Comparison of ENCODE assay signal across 13 cellular contexts in the genomic region with DNA sequence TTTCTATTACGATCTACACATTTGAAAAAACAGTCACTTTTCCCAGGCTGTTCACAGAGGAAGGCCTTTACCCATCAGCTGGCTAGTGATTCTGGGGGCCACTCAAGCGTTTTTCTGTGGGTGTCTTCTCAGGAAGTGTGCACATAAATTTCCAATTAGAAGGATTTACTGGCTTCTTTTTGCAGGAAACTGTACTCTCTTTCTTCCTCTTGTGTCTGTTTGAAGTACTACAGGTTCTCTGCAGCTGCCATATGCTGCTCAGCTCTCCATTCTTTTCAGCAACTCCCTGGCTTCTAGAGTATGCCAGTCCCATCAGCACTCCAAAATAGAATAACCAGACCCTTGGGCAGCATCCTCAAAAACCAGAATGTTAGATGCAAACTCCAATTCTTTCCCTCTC.
DNase-seq lines count a peak whose midpoint lies in the region; ATAC-seq, FAIRE-seq and TF ChIP-seq lines count a peak whose summit lies in the region.
"Had no signal": no experiment of that assay in that cellular context is flagged by ENCODE, and none has a peak within 500 bp of the region (broad histone marks: within the 10 kb centered on the region; RNA-seq: fewer than 3 reads in every experiment).

No MANE protein-coding gene starts in this region.

- H3K36me3 ChIP-seq in PC-9 (ENCODE audit: low read depth) = no peaks in the 10 kb centered on the region

- H3K27ac ChIP-seq in A549 (no peak overlapping the region), PC-9 (no peak overlapping the region)

- TF ChIP-seq CTCF in A549 (IDR thresholded peaks at IDR 0.05) (no peak), PC-9 (conservative IDR thresholded peaks at IDR 0.05) (no peak; the same call in 1 of the 2 replicates), glutamatergic neuron (IDR thresholded peaks at IDR 0.05; ENCODE audit: partially characterized antibody, unreplicated experiment) (peak; percentile 25)

- DNase-seq in A549 (ENCODE audit: low read depth in 1 of 2, low spot score in 1 of 2) (peak in 1 of 2 experiments; percentile 3), PC-9 (no peak), glutamatergic neuron (no peak), NCI-H2081 treated with DMSO at 0.1 percent for 48 hours (lab: John Stamatoyannopoulos, UW) (no peak), activated T-cell treated with anti-CD3 and anti-CD28 coated beads for 4 hours (no peak), NOMO-1 treated with dmso at 0.1 percent for 144 hours (lab: John Stamatoyannopoulos, UW; ENCODE audit: unreplicated experiment) (no peak)
- no peak for DNase-seq in activated CD4-positive, alpha-beta T cell treated with anti-CD3 and anti-CD28 coated beads for 4 hours
- DNase-seq: effector memory CD4-positive, alpha-beta T cell; NCI-H2107; stimulated activated naive CD4-positive, alpha-beta T cell treated with Interleukin-2 at 50 U/mL for 16 hours; T-helper 1 cell had no signal

- H3K27me3 Mint-ChIP-seq in glutamatergic neuron (ENCODE audit: unreplicated experiment) = peaks cover 2% of the 10 kb centered on the region
- H3K27me3 Mint-ChIP-seq: natural killer cell treated with Interleukin-12 subunit alpha and Interleukin-12 subunit beta and Interleukin-15 and Interleukin-18, amount 100 ng/mL, for 72 hours had no signal

- no peaks in the 10 kb centered on the region for H3K4me1 ChIP-seq in A549
- H3K4me1 ChIP-seq in PC-9 (replicated peaks; ENCODE audit: insufficient read depth) = no peaks in the 10 kb centered on the region

- no peaks in the 10 kb centered on the region for H3F3A ChIP-seq in PC-9 (ENCODE audit: insufficient read depth, low read depth)

- H2AFZ ChIP-seq in PC-9 = peak overlapping the region; percentile 63; the same call in 1 of the 2 replicates

- no peak for TF ChIP-seq EP300 in A549 (IDR thresholded peaks at IDR 0.05)

- no peaks in the 10 kb centered on the region for H3K36me3 Mint-ChIP-seq in glutamatergic neuron (ENCODE audit: unreplicated experiment)
- H3K36me3 Mint-ChIP-seq: natural killer cell treated with Interleukin-12 subunit alpha and Interleukin-12 subunit beta and Interleukin-15 and Interleukin-18, amount 100 ng/mL, for 72 hours had no signal

- POLR2A ChIA-PET in A549 (lab: Yijun Ruan, JAX) = no interaction called here
- POLR2A ChIA-PET in PC-9 (lab: Charles Lee; ENCODE audit: unreplicated experiment) = no interaction called here

- no peaks in the 10 kb centered on the region for H3K9me3 Mint-ChIP-seq in glutamatergic neuron (ENCODE audit: unreplicated experiment)

- no peaks in the 10 kb centered on the region for H3K27me3 ChIP-seq in PC-9 (ENCODE audit: insufficient read depth, low read depth)

- TF ChIP-seq RAD21 in A549 (conservative IDR thresholded peaks at IDR 0.05 in 1 of 2, IDR thresholded peaks at IDR 0.05 in 1 of 2) = no peak

- no peak overlapping the region for H3K27ac Mint-ChIP-seq in glutamatergic neuron (ENCODE audit: unreplicated experiment)
- H3K27ac Mint-ChIP-seq: natural killer cell treated with Interleukin-12 subunit alpha and Interleukin-12 subunit beta and Interleukin-15 and Interleukin-18, amount 100 ng/mL, for 72 hours had no signal

- no peak overlapping the region for H3K4me3 ChIP-seq in A549
- no peak overlapping the region for H3K4me3 ChIP-seq in PC-9

- ATAC-seq in A549 (peak; percentile 60 to 62; a peak in 2 of 6 replicates), GM19395 (IDR thresholded peaks at IDR 0.05; ENCODE audit: unreplicated experiment) (peak; percentile 62)
- ATAC-seq: natural killer cell treated with Interleukin-12 subunit alpha and Interleukin-12 subunit beta and Interleukin-15 and Interleukin-18, amount 100 ng/mL, for 72 hours had no signal

- H3K4me1 Mint-ChIP-seq in glutamatergic neuron (ENCODE audit: low read depth, unreplicated experiment) = no peaks in the 10 kb centered on the region

- no peak for FAIRE-seq in A549 (lab: Jason Lieb, UNC)

- no peak for TF ChIP-seq POLR2A in A549 (IDR thresholded peaks at IDR 0.05; ENCODE audit: low read length)

- CTCF ChIA-PET in A549 (lab: Yijun Ruan, JAX) (interaction anchor here (1.1 to 2.0 kb wide), 4 partner anchors 27 to 671 kb away, joined by 3 to 10 read pairs (median 4); no protein-coding TSS in a partner anchor), PC-9 (lab: Charles Lee) (no interaction called here)

- intact Hi-C loops in PC-9 (cut with micrococcal nuclease; ENCODE audit: unreplicated experiment) = no loop called here

- H3K4me2 ChIP-seq in A549 = no peak overlapping the region
- no peak overlapping the region for H3K4me2 ChIP-seq in PC-9

- WGBS in A549 (ENCODE audit: missing lambda C conversion rate) = 12% methylated on average over 2 of the region's 2 CpGs

- H4K20me1 ChIP-seq in PC-9 (ENCODE audit: insufficient read depth) = no peaks in the 10 kb centered on the region

- H3K9me3 ChIP-seq in A549 = no peaks in the 10 kb centered on the region
- H3K9me3 ChIP-seq in PC-9 (ENCODE audit: insufficient read depth, low read depth) = no peaks in the 10 kb centered on the region

- H3K9me2 ChIP-seq in PC-9 (ENCODE audit: insufficient read depth) = no peaks in the 10 kb centered on the region; the same call in 1 of the 2 replicates

- no peak overlapping the region for H3K4me3 Mint-ChIP-seq in glutamatergic neuron (ENCODE audit: unreplicated experiment)
- H3K4me3 Mint-ChIP-seq: natural killer cell treated with Interleukin-12 subunit alpha and Interleukin-12 subunit beta and Interleukin-15 and Interleukin-18, amount 100 ng/mL, for 72 hours had no signal

- H3K79me2 ChIP-seq in PC-9 (ENCODE audit: low read depth) = no peaks in the 10 kb centered on the region

- BruUV-seq in PC-9 (replicated peaks; lab: Mats Ljungman, UMichigan) = no TSS peak

TF ChIP-seq in A549, 52 proteins besides CTCF, POLR2A, EP300 and RAD21:
- TF ChIP-seq SREBF2 (IDR thresholded peaks at IDR 0.05) = no peak
- TF ChIP-seq, protein P1, sequence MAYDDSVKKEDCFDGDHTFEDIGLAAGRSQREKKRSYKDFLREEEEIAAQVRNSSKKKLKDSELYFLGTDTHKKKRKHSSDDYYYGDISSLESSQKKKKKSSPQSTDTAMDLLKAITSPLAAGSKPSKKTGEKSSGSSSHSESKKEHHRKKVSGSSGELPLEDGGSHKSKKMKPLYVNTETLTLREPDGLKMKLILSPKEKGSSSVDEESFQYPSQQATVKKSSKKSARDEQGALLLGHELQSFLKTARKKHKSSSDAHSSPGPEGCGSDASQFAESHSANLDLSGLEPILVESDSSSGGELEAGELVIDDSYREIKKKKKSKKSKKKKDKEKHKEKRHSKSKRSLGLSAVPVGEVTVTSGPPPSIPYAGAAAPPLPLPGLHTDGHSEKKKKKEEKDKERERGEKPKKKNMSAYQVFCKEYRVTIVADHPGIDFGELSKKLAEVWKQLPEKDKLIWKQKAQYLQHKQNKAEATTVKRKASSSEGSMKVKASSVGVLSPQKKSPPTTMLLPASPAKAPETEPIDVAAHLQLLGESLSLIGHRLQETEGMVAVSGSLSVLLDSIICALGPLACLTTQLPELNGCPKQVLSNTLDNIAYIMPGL (CRISPR knock-in tag; IDR thresholded peaks at IDR 0.05; ENCODE audit: borderline replicate concordance) = no peak
- no peak for TF ChIP-seq ZNF302 (CRISPR knock-in tag; IDR thresholded peaks at IDR 0.05)
- no peak for TF ChIP-seq NR3C1 (IDR thresholded peaks at IDR 0.05)
- no peak for TF ChIP-seq FOSL2 (IDR thresholded peaks at IDR 0.05)
- TF ChIP-seq FOSL2 (CRISPR knock-in tag; IDR thresholded peaks at IDR 0.05) = no peak
- no peak for TF ChIP-seq KDM5A (IDR thresholded peaks at IDR 0.05)
- no peak for TF ChIP-seq MAFK (IDR thresholded peaks at IDR 0.05; ENCODE audit: partially characterized antibody)
- TF ChIP-seq, protein P2, sequence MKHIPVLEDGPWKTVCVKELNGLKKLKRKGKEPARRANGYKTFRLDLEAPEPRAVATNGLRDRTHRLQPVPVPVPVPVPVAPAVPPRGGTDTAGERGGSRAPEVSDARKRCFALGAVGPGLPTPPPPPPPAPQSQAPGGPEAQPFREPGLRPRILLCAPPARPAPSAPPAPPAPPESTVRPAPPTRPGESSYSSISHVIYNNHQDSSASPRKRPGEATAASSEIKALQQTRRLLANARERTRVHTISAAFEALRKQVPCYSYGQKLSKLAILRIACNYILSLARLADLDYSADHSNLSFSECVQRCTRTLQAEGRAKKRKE (CRISPR knock-in tag; IDR thresholded peaks at IDR 0.05; ENCODE audit: low read depth) = no peak
- no peak for TF ChIP-seq RCOR1 (IDR thresholded peaks at IDR 0.05; ENCODE audit: low read depth, low read length)
- TF ChIP-seq HOXB5 (CRISPR knock-in tag; IDR thresholded peaks at IDR 0.05) = no peak
- TF ChIP-seq RARB (CRISPR knock-in tag; IDR thresholded peaks at IDR 0.05) = no peak
- TF ChIP-seq ELK1 (IDR thresholded peaks at IDR 0.05; ENCODE audit: low read depth, low read length) = no peak
- TF ChIP-seq ZC3H11A (IDR thresholded peaks at IDR 0.05) = no peak
- TF ChIP-seq FOXS1 (CRISPR knock-in tag; IDR thresholded peaks at IDR 0.05) = no peak
- TF ChIP-seq CHD2 (IDR thresholded peaks at IDR 0.05; ENCODE audit: low read length, partially characterized antibody) = no peak
- TF ChIP-seq PHF8 (IDR thresholded peaks at IDR 0.05; ENCODE audit: borderline replicate concordance, low read depth) = no peak
- no peak for TF ChIP-seq ESRRA (IDR thresholded peaks at IDR 0.05; ENCODE audit: borderline replicate concordance, low read length)
- no peak for TF ChIP-seq FOSB (CRISPR knock-in tag; IDR thresholded peaks at IDR 0.05)
- TF ChIP-seq, protein P3, sequence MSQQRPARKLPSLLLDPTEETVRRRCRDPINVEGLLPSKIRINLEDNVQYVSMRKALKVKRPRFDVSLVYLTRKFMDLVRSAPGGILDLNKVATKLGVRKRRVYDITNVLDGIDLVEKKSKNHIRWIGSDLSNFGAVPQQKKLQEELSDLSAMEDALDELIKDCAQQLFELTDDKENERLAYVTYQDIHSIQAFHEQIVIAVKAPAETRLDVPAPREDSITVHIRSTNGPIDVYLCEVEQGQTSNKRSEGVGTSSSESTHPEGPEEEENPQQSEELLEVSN (IDR thresholded peaks at IDR 0.05; ENCODE audit: borderline replicate concordance, low read depth) = no peak
- no peak for TF ChIP-seq MYC (IDR thresholded peaks at IDR 0.05; ENCODE audit: borderline replicate concordance, low read length)
